Comparison of ENCODE assay signal across 17 cellular contexts in the genomic region with DNA sequence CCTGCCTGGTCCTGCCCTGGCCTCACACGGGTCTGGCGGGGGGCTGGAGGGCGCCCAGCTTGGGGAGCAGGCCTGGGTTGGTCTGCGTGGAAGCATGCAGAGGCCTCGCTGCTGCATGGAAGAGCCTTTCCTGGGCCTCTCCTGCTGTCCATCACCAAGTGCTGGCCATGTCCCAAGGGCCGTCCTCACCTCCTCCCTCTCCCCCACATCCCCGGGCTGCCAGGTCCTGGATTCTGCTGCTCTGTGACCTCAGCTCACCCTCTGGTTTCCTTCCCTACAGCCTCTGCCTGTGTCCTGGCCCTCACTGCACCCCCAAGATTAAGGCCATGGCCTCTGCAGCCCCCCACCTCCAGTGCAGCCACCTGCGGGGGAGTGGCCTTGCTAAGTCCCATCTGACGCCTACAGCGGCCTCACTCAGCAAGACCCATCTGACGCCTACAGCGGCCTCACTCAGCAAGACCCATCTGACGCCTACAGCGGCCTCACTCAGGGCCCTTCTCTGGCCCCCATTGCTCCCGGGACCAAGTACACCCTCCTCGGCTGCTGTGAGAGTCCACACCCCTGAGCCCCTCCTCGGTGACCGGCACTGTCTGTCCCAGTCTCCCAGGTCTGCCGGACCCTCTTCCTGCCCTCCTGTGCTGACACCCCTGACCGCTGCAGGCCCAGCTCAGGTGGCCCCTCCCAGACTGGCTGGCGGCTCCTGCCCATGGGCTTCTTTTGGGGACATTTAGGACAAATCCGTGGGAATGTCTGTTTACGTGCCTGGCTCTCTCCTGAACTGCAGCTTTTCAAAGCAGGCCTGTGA.
DNase-seq lines count a peak whose midpoint lies in the region; ATAC-seq and TF ChIP-seq lines count a peak whose summit lies in the region.
"Had no signal": no experiment of that assay in that cellular context is flagged by ENCODE, and none has a peak within 500 bp of the region (broad histone marks: within the 10 kb centered on the region; RNA-seq: fewer than 3 reads in every experiment).

No MANE protein-coding gene starts in this region.

- H3K79me2 ChIP-seq in neural progenitor cell (ENCODE audit: low read depth) (no peaks in the 10 kb centered on the region), OCI-LY7 (ENCODE audit: insufficient read depth, low read depth, low read length) (no peaks in the 10 kb centered on the region)

- H3K9ac ChIP-seq in neural progenitor cell = no peak overlapping the region

- H3K36me3 Mint-ChIP-seq in activated naive CD4-positive, alpha-beta T cell treated with anti-CD3 and anti-CD28 coated beads, Interleukin-2, amount 10 ng/mL, durations not matched to agents 7 days and 5 days = no peaks in the 10 kb centered on the region
- H3K36me3 Mint-ChIP-seq in neural progenitor cell = no peaks in the 10 kb centered on the region

- peak overlapping the region; percentile 43 for H3K4me2 ChIP-seq in neural progenitor cell
- H3K4me2 ChIP-seq in OCI-LY7 (ENCODE audit: low read length) = no peak overlapping the region

- no peaks in the 10 kb centered on the region for H3K27me3 ChIP-seq in neural progenitor cell
- H3K27me3 ChIP-seq in upper lobe of right lung = peaks cover 4% of the 10 kb centered on the region
- H3K27me3 ChIP-seq: brain microvascular endothelial cell, MG63 had no signal

- H2AFZ ChIP-seq in neural progenitor cell (replicated peaks) (no peak overlapping the region), OCI-LY7 (ENCODE audit: low read length) (no peak overlapping the region)

- no peaks in the 10 kb centered on the region for H3K9me3 ChIP-seq in neural progenitor cell (ENCODE audit: low read depth)
- H3K9me3 ChIP-seq in upper lobe of right lung = no peaks in the 10 kb centered on the region
- no peaks in the 10 kb centered on the region for H3K9me3 ChIP-seq in OCI-LY7 (ENCODE audit: low read length)
- H3K9me3 ChIP-seq: MG63 had no signal

- intact Hi-C loops in cardiac septum (cut with DNase I) (no loop called here), upper lobe of right lung (cut with DNase I) (no loop called here), OCI-LY7 (cut with micrococcal nuclease; ENCODE audit: unreplicated experiment) (no loop called here)

- POLR2A ChIA-PET in OCI-LY7 (lab: Charles Lee) = no interaction called here

- H3F3A ChIP-seq in neural progenitor cell (ENCODE audit: low read depth) = peaks cover 11% of the 10 kb centered on the region

- peak; percentile 18 for DNase-seq in activated naive CD4-positive, alpha-beta T cell treated with anti-CD3 and anti-CD28 coated beads, Interleukin-2, amount 10 ng/mL, durations not matched to agents 7 days and 5 days
- DNase-seq in activated naive CD4-positive, alpha-beta T cell (lab: John Stamatoyannopoulos, UW) = no peak
- DNase-seq in cardiac septum (ENCODE audit: low spot score) = peak; percentile 71
- peak; percentile 18 for DNase-seq in neural progenitor cell (ENCODE audit: low spot score)
- peak; percentile 49 for DNase-seq in upper lobe of right lung
- no peak for DNase-seq in NCI-H69 (lab: John Stamatoyannopoulos, UW)
- no peak for DNase-seq in OCI-LY7 (ENCODE audit: low spot score)
- no peak for DNase-seq in NCI-H146 treated with DMSO at 0.1 percent for 48 hours (lab: John Stamatoyannopoulos, UW; ENCODE audit: unreplicated experiment)
- DNase-seq: activated CD4-positive, CD25-positive, alpha-beta regulatory T cell treated with anti-CD3 and anti-CD28 coated beads, Interleukin-2, amount 50 U/mL, for 72 hours; brain microvascular endothelial cell; C1 segment of cervical spinal cord; cortex of kidney; MG63; NCI-H1417; NCI-H526 treated with DMSO at 0.1 percent for 48 hours; SW 1271 had no signal

- CTCF ChIA-PET in activated naive CD4-positive, alpha-beta T cell treated with anti-CD3 and anti-CD28 coated beads, Interleukin-2, amount 10 ng/mL, durations not matched to agents 7 days and 5 days (lab: Charles Lee) = no interaction called here
- CTCF ChIA-PET in OCI-LY7 (lab: Charles Lee; ENCODE audit: unreplicated experiment) = no interaction called here

- H3K36me3 ChIP-seq in neural progenitor cell (no peaks in the 10 kb centered on the region), upper lobe of right lung (no peaks in the 10 kb centered on the region), OCI-LY7 (ENCODE audit: insufficient read depth, low read length) (no peaks in the 10 kb centered on the region)
- H3K36me3 ChIP-seq: brain microvascular endothelial cell, MG63 had no signal

- no peak for ATAC-seq in upper lobe of right lung

- H3K27ac Mint-ChIP-seq in activated naive CD4-positive, alpha-beta T cell treated with anti-CD3 and anti-CD28 coated beads, Interleukin-2, amount 10 ng/mL, durations not matched to agents 7 days and 5 days = no peak overlapping the region
- peak overlapping the region; percentile 95 for H3K27ac Mint-ChIP-seq in neural progenitor cell
- H3K27ac Mint-ChIP-seq: activated T-helper 2 cell treated with anti-CD3 and anti-CD28 coated beads, Interferon-gamma antibody, Interleukin-2, Interleukin-4, amounts not matched to agents 10 μg/mL and 5 μg/mL and 100 μg/mL, durations not matched to agents 14 hours and 24 hours and 36 hours had no signal

- H3K27ac ChIP-seq in neural progenitor cell (peak overlapping the region; percentile 10), upper lobe of right lung (no peak overlapping the region), OCI-LY7 (ENCODE audit: low read depth, low read length, poor library complexity, severe bottlenecking) (no peak overlapping the region)
- H3K27ac ChIP-seq: brain microvascular endothelial cell had no signal

- TF ChIP-seq CTCF in neural progenitor cell (IDR thresholded peaks at IDR 0.05) = no peak
- TF ChIP-seq CTCF in upper lobe of right lung (IDR thresholded peaks at IDR 0.05) = no peak
- no peak for TF ChIP-seq CTCF in OCI-LY7 (conservative IDR thresholded peaks at IDR 0.05; ENCODE audit: low read length)

- no peaks in the 10 kb centered on the region for H3K9me2 ChIP-seq in OCI-LY7 (ENCODE audit: insufficient read depth, low read length)

- no peaks in the 10 kb centered on the region for H3K9me3 Mint-ChIP-seq in activated naive CD4-positive, alpha-beta T cell treated with anti-CD3 and anti-CD28 coated beads, Interleukin-2, amount 10 ng/mL, durations not matched to agents 7 days and 5 days
- H3K9me3 Mint-ChIP-seq in neural progenitor cell = no peaks in the 10 kb centered on the region
- H3K9me3 Mint-ChIP-seq: activated T-helper 2 cell treated with anti-CD3 and anti-CD28 coated beads, Interferon-gamma antibody, Interleukin-2, Interleukin-4, amounts not matched to agents 10 μg/mL and 5 μg/mL and 100 μg/mL, durations not matched to agents 14 hours and 24 hours and 36 hours had no signal

- H3K4me1 Mint-ChIP-seq in activated naive CD4-positive, alpha-beta T cell treated with anti-CD3 and anti-CD28 coated beads, Interleukin-2, amount 10 ng/mL, durations not matched to agents 7 days and 5 days = no peaks in the 10 kb centered on the region
- peaks cover 50% of the 10 kb centered on the region for H3K4me1 Mint-ChIP-seq in neural progenitor cell

- H3K27me3 Mint-ChIP-seq in activated naive CD4-positive, alpha-beta T cell treated with anti-CD3 and anti-CD28 coated beads, Interleukin-2, amount 10 ng/mL, durations not matched to agents 7 days and 5 days = peaks cover 21% of the 10 kb centered on the region
- H3K27me3 Mint-ChIP-seq in neural progenitor cell (ENCODE audit: insufficient read depth, low read depth) = peaks cover 11% of the 10 kb centered on the region

- BruUV-seq in OCI-LY7 (replicated peaks; lab: Mats Ljungman, UMichigan) = no TSS peak

- no peak overlapping the region for H3K4me3 ChIP-seq in neural progenitor cell
- H3K4me3 ChIP-seq in upper lobe of right lung = no peak overlapping the region
- H3K4me3 ChIP-seq in OCI-LY7 (ENCODE audit: low read depth, low read length, poor library complexity, severe bottlenecking) = no peak overlapping the region
- H3K4me3 ChIP-seq: MG63 had no signal

- H3K4me1 ChIP-seq in neural progenitor cell (peaks cover 29% of the 10 kb centered on the region), upper lobe of right lung (no peaks in the 10 kb centered on the region), OCI-LY7 (ENCODE audit: insufficient read depth, low read length, poor library complexity, severe bottlenecking) (no peaks in the 10 kb centered on the region)

- H4K20me1 ChIP-seq in neural progenitor cell (ENCODE audit: low read depth) (peaks cover 4% of the 10 kb centered on the region), OCI-LY7 (ENCODE audit: insufficient read depth, low read length) (no peaks in the 10 kb centered on the region)

- H3K4me3 Mint-ChIP-seq in activated naive CD4-positive, alpha-beta T cell treated with anti-CD3 and anti-CD28 coated beads, Interleukin-2, amount 10 ng/mL, durations not matched to agents 7 days and 5 days = no peak overlapping the region
- peak overlapping the region; percentile 46 for H3K4me3 Mint-ChIP-seq in neural progenitor cell

Comparison
In these comparisons a context has a peak if more than half of its experiments do, and no peak if none do; other contexts are left out.
1. DNase-seq: peak in activated naive CD4-positive, alpha-beta T cell treated with anti-CD3 and anti-CD28 coated beads, Interleukin-2, amount 10 ng/mL, durations not matched to agents 7 days and 5 days (single experiment), cardiac septum (single experiment), neural progenitor cell (single experiment) and upper lobe of right lung (single experiment); none in activated naive CD4-positive, alpha-beta T cell (0 of 4), NCI-H69 (single experiment), OCI-LY7 (single experiment) and NCI-H146 treated with DMSO at 0.1 percent for 48 hours (single experiment).